9 cellular contexts compared by ENCODE assay signal in genomic region chr5:136016945-136017530, GRCh38. TPM values are rescaled to one million over a fixed set of nuclear protein-coding genes. Genes with fewer than 3 reads are reported as not detected.
DNase-seq lines count a peak whose midpoint lies in the region; ATAC-seq and TF ChIP-seq lines count a peak whose summit lies in the region.
"Had no signal": no experiment of that assay in that cellular context is flagged by ENCODE, and none has a peak within 500 bp of the region (broad histone marks: within the 10 kb centered on the region; RNA-seq: fewer than 3 reads in every experiment).

No MANE protein-coding gene starts in this region.

- TF ChIP-seq POLR2A in transverse colon (IDR thresholded peaks at IDR 0.05) = no peak
- TF ChIP-seq POLR2A in right lobe of liver (IDR thresholded peaks at IDR 0.05) = no peak

- H3K27ac Mint-ChIP-seq in osteocyte (ENCODE audit: unreplicated experiment) = peak overlapping the region; percentile 93
- H3K27ac Mint-ChIP-seq in activated CD4-positive, alpha-beta memory T cell treated with anti-CD3 and anti-CD28 coated beads for 36 hours = no peak overlapping the region
- no peak overlapping the region for H3K27ac Mint-ChIP-seq in effector memory CD8-positive, alpha-beta T cell
- H3K27ac Mint-ChIP-seq: activated T-cell treated with anti-CD3 and anti-CD28 coated beads, Interleukin-2, amount 50 U/mL, for 72 hours had no signal

- peaks cover 2% of the 10 kb centered on the region for H3K36me3 Mint-ChIP-seq in osteocyte (ENCODE audit: unreplicated experiment)
- no peaks in the 10 kb centered on the region for H3K36me3 Mint-ChIP-seq in activated CD4-positive, alpha-beta memory T cell treated with anti-CD3 and anti-CD28 coated beads for 36 hours
- H3K36me3 Mint-ChIP-seq in effector memory CD8-positive, alpha-beta T cell (ENCODE audit: insufficient read depth) = no peaks in the 10 kb centered on the region

- POLR2A ChIA-PET in activated CD4-positive, alpha-beta memory T cell treated with anti-CD3 and anti-CD28 coated beads for 36 hours (lab: Charles Lee) = no interaction called here

- H3K36me3 ChIP-seq in transverse colon (no peaks in the 10 kb centered on the region), right lobe of liver (no peaks in the 10 kb centered on the region)

- H3K9me3 ChIP-seq in transverse colon (no peaks in the 10 kb centered on the region), right lobe of liver (no peaks in the 10 kb centered on the region)

- in situ Hi-C loops in transverse colon (cut with MboI; ENCODE audit: low pct_ligation_motif_present in 1 of 4, low pct_unique_long_range_greater_than_20kb in 1 of 4, low sequenced_read_pairs in 3 of 4) = no loop called here

- peaks cover 92% of the 10 kb centered on the region for H3K4me1 Mint-ChIP-seq in osteocyte (ENCODE audit: unreplicated experiment)
- H3K4me1 Mint-ChIP-seq in activated CD4-positive, alpha-beta memory T cell treated with anti-CD3 and anti-CD28 coated beads for 36 hours (ENCODE audit: low read depth) = peaks cover 7% of the 10 kb centered on the region
- peaks cover 6 to 20% of the 10 kb centered on the region in 2 donors for H3K4me1 Mint-ChIP-seq in effector memory CD8-positive, alpha-beta T cell (ENCODE audit: low read depth in 2 of 2)

- no peak for TF ChIP-seq EP300 in transverse colon (IDR thresholded peaks at IDR 0.05; ENCODE audit: low read depth)

- ATAC-seq in effector memory CD8-positive, alpha-beta T cell (replicated peaks) = no peak
- no peak for ATAC-seq in right lobe of liver
- ATAC-seq: activated T-cell treated with anti-CD3 and anti-CD28 coated beads, Interleukin-2, amount 50 U/mL, for 72 hours had no signal

- H3K4me1 ChIP-seq in transverse colon = peaks cover 0 to 33% (median 12%) of the 10 kb centered on the region in 4 donors
- H3K4me1 ChIP-seq in right lobe of liver = peaks cover 0 to 35% (median 16%) of the 10 kb centered on the region in 4 donors

- H3K27ac ChIP-seq in caudate nucleus (ENCODE audit: low read depth, low read length) (no peak overlapping the region), transverse colon (no peak overlapping the region), right lobe of liver (no peak overlapping the region)

- 67 to 84% methylated on average over 1 to 2 of the region's 2 CpGs for WGBS in transverse colon (ENCODE audit: low coverage in 1 of 2), 2 donors
- 54% methylated on average over 2 of the region's 2 CpGs for WGBS in right lobe of liver (ENCODE audit: insufficient coverage, low coverage, low lambda C conversion rate, missing lambda C conversion rate)

- CTCF ChIA-PET in activated CD4-positive, alpha-beta memory T cell treated with anti-CD3 and anti-CD28 coated beads for 36 hours (lab: Charles Lee) = no interaction called here

- intact Hi-C loops in transverse colon (cut with DNase I; ENCODE audit: low total_unique reads) (no loop called here), right lobe of liver (cut with DNase I) (no loop called here)
- intact Hi-C loops in activated CD4-positive, alpha-beta memory T cell treated with anti-CD3 and anti-CD28 coated beads for 36 hours (cut with micrococcal nuclease) = no loop called here

- H3K27me3 Mint-ChIP-seq in osteocyte (ENCODE audit: unreplicated experiment) = no peaks in the 10 kb centered on the region
- H3K27me3 Mint-ChIP-seq in activated CD4-positive, alpha-beta memory T cell treated with anti-CD3 and anti-CD28 coated beads for 36 hours = peaks cover 11% of the 10 kb centered on the region
- peaks cover 5 to 29% of the 10 kb centered on the region in 2 donors for H3K27me3 Mint-ChIP-seq in effector memory CD8-positive, alpha-beta T cell

- no peaks in the 10 kb centered on the region for H3K9me3 Mint-ChIP-seq in osteocyte (ENCODE audit: unreplicated experiment)
- no peaks in the 10 kb centered on the region for H3K9me3 Mint-ChIP-seq in activated CD4-positive, alpha-beta memory T cell treated with anti-CD3 and anti-CD28 coated beads for 36 hours
- no peaks in the 10 kb centered on the region for H3K9me3 Mint-ChIP-seq in effector memory CD8-positive, alpha-beta T cell
- H3K9me3 Mint-ChIP-seq: activated T-cell treated with anti-CD3 and anti-CD28 coated beads, Interleukin-2, amount 50 U/mL, for 72 hours had no signal

- TF ChIP-seq CTCF in osteocyte (IDR thresholded peaks at IDR 0.05) = no peak
- no peak for TF ChIP-seq CTCF in transverse colon (IDR thresholded peaks at IDR 0.05)
- TF ChIP-seq CTCF in right lobe of liver (IDR thresholded peaks at IDR 0.05) = no peak

- no peak overlapping the region for H3K4me3 Mint-ChIP-seq in osteocyte (ENCODE audit: unreplicated experiment)
- H3K4me3 Mint-ChIP-seq in activated CD4-positive, alpha-beta memory T cell treated with anti-CD3 and anti-CD28 coated beads for 36 hours = no peak overlapping the region
- no peak overlapping the region for H3K4me3 Mint-ChIP-seq in effector memory CD8-positive, alpha-beta T cell
- H3K4me3 Mint-ChIP-seq: activated T-cell treated with anti-CD3 and anti-CD28 coated beads, Interleukin-2, amount 50 U/mL, for 72 hours had no signal

- H3K4me3 ChIP-seq in transverse colon (no peak overlapping the region), right lobe of liver (no peak overlapping the region)

- DNase-seq in Daoy (ENCODE audit: low read depth) (peak; percentile 100), NCI-H2171 treated with DMSO at 0.1 percent for 48 hours (lab: John Stamatoyannopoulos, UW) (peak; percentile 32), caudate nucleus (lab: John Stamatoyannopoulos, UW) (peak in 35 of 61 donors; percentile 3 to 88 (median 28)), osteocyte (ENCODE audit: extremely low spot score, unreplicated experiment) (no peak), transverse colon (no peak), right lobe of liver (no peak)
- no peak for DNase-seq in activated CD4-positive, alpha-beta memory T cell treated with anti-CD3 and anti-CD28 coated beads for 36 hours
- DNase-seq in effector memory CD8-positive, alpha-beta T cell = no peak
- DNase-seq: activated T-cell treated with anti-CD3 and anti-CD28 coated beads, Interleukin-2, amount 50 U/mL, for 72 hours had no signal

- H3K27me3 ChIP-seq in transverse colon (no peaks in the 10 kb centered on the region), right lobe of liver (no peaks in the 10 kb centered on the region)

RNA-seq across cellular contexts. Expression of gene TGFBI, which starts 11.8 kb away (rescaled TPM):
- total RNA-seq in Daoy (2014; rRNA removed; shearing (Covaris generic)) = 1,514 and 1,682 TPM in 2 replicates
- total RNA-seq in osteocyte (267 and 343 TPM in 2 replicates), transverse colon (10 to 100 TPM; 22.4 to 79.6 (median 29.8) TPM), right lobe of liver (100 to 1,000 TPM in 3 of 6 experiments, 10 to 100 TPM in 3; 30.7 to 143 (median 87.2) TPM)
- total RNA-seq in activated CD4-positive, alpha-beta memory T cell treated with anti-CD3 and anti-CD28 coated beads for 36 hours = under 1 TPM; 0.58 to 0.97 TPM
- total RNA-seq: activated T-cell treated with anti-CD3 and anti-CD28 coated beads, Interleukin-2, amount 50 U/mL, for 72 hours had no signal

Comparison
In these comparisons a context has a peak if more than half of its experiments do, and no peak if none do; other contexts are left out.
1. DNase-seq: peak in Daoy (single experiment), NCI-H2171 treated with DMSO at 0.1 percent for 48 hours (single experiment) and caudate nucleus (35 of 61); none in osteocyte (single experiment), transverse colon (single experiment), activated CD4-positive, alpha-beta memory T cell treated with anti-CD3 and anti-CD28 coated beads for 36 hours (single experiment), effector memory CD8-positive, alpha-beta T cell (0 of 3) and right lobe of liver (0 of 3).
2. RNA of gene TGFBI, which starts 11.8 kb away (total RNA-seq): 1,514 to 1,682 TPM in Daoy, 267 to 343 TPM in osteocyte, 30.7 to 143 TPM in right lobe of liver and 22.4 to 79.6 TPM in transverse colon; 0.58 to 0.97 TPM in activated CD4-positive, alpha-beta memory T cell treated with anti-CD3 and anti-CD28 coated beads for 36 hours; every median in the first group is over 10 times any median in the second.